Comparison of ENCODE assay signal across 25 cellular contexts in the genomic region with DNA sequence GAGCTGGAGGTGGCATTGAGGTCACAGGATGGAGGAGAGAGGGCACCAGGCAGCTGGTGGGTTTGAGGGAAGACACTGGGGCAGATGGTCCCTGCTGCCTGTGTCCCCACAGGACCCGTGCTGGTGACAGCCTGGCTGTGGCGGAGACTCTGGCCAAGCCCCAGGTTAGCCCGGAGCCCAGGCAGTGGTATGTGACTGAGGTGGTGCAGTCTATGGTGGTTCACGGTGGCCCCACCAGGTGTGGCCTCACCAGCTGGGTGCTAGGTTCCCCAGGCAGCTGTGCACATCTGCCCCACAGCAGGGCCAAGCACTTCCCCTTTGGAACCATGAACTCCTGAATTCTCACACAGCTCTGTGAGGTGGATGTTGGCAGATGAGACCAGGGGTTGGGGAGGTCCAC. TPM values are rescaled to one million over a fixed set of nuclear protein-coding genes. Genes with fewer than 3 reads are reported as not detected.
DNase-seq lines count a peak whose midpoint lies in the region; ATAC-seq and TF ChIP-seq lines count a peak whose summit lies in the region.
"Had no signal": no experiment of that assay in that cellular context is flagged by ENCODE, and none has a peak within 500 bp of the region (broad histone marks: within the 10 kb centered on the region; RNA-seq: fewer than 3 reads in every experiment).

No MANE protein-coding gene starts in this region.

- H3K36me3 Mint-ChIP-seq in WTC11, result no peaks in the 10 kb centered on the region
- H3K36me3 Mint-ChIP-seq in natural killer cell, result no peaks in the 10 kb centered on the region
- H3K36me3 Mint-ChIP-seq: activated naive CD4-positive, alpha-beta T cell treated with anti-CD3 and anti-CD28 coated beads, Interleukin-2, amount 10 ng/mL, durations not matched to agents 7 days and 5 days had no signal

- peaks cover 7% of the 10 kb centered on the region for H3K4me1 ChIP-seq in mucosa of descending colon (ENCODE audit: low read depth)

- H3K9me3 Mint-ChIP-seq in WTC11 (no peaks in the 10 kb centered on the region), natural killer cell (no peaks in the 10 kb centered on the region)
- H3K9me3 Mint-ChIP-seq: activated naive CD4-positive, alpha-beta T cell treated with anti-CD3 and anti-CD28 coated beads, Interleukin-2, amount 10 ng/mL, durations not matched to agents 7 days and 5 days; activated T-cell treated with anti-CD3 and anti-CD28 coated beads, Interleukin-2, amount 50 U/mL, for 4 hours; central memory CD8-positive, alpha-beta T cell; neural progenitor cell; stimulated activated naive CD8-positive, alpha-beta T cell treated with anti-CD3 and anti-CD28 coated beads, Interleukin-15, Interleukin-2, amounts not matched to agents 100 ng/mL and 50 ng/mL, for 24 hours had no signal

- peak overlapping the region; percentile 74 for H3K27ac Mint-ChIP-seq in WTC11
- H3K27ac Mint-ChIP-seq in natural killer cell, result no peak overlapping the region
- H3K27ac Mint-ChIP-seq: activated CD8-positive, alpha-beta T cell treated with anti-CD3 and anti-CD28 coated beads, Interleukin-2, amount 10 ng/mL, durations not matched to agents 7 days and 5 days; activated naive CD4-positive, alpha-beta T cell treated with anti-CD3 and anti-CD28 coated beads, Interleukin-2, amount 10 ng/mL, durations not matched to agents 7 days and 5 days; neural progenitor cell; stimulated activated naive CD8-positive, alpha-beta T cell treated with anti-CD3 and anti-CD28 coated beads, Interleukin-15, Interleukin-2, amounts not matched to agents 100 ng/mL and 50 ng/mL, for 24 hours had no signal

- POLR2A ChIA-PET in WTC11 (lab: Charles Lee), result no interaction called here

- H3K27me3 Mint-ChIP-seq in WTC11 (ENCODE audit: low read depth) (no peaks in the 10 kb centered on the region), natural killer cell (ENCODE audit: low read depth in 2 of 2) (no peaks in the 10 kb centered on the region)
- H3K27me3 Mint-ChIP-seq: activated naive CD4-positive, alpha-beta T cell treated with anti-CD3 and anti-CD28 coated beads, Interleukin-2, amount 10 ng/mL, durations not matched to agents 7 days and 5 days; central memory CD8-positive, alpha-beta T cell; stimulated activated naive CD8-positive, alpha-beta T cell treated with anti-CD3 and anti-CD28 coated beads, Interleukin-15, Interleukin-2, amounts not matched to agents 100 ng/mL and 50 ng/mL, for 24 hours had no signal

- no peak overlapping the region for H3K4me3 Mint-ChIP-seq in WTC11
- no peak overlapping the region for H3K4me3 Mint-ChIP-seq in natural killer cell
- H3K4me3 Mint-ChIP-seq: activated CD8-positive, alpha-beta T cell treated with anti-CD3 and anti-CD28 coated beads, Interleukin-2, amount 10 ng/mL, durations not matched to agents 7 days and 5 days; activated naive CD4-positive, alpha-beta T cell treated with anti-CD3 and anti-CD28 coated beads, Interleukin-2, amount 10 ng/mL, durations not matched to agents 7 days and 5 days; activated T-cell treated with anti-CD3 and anti-CD28 coated beads, Interleukin-2, amount 50 U/mL, for 4 hours; central memory CD8-positive, alpha-beta T cell; neural progenitor cell; stimulated activated naive CD8-positive, alpha-beta T cell treated with anti-CD3 and anti-CD28 coated beads, Interleukin-15, Interleukin-2, amounts not matched to agents 100 ng/mL and 50 ng/mL, for 24 hours had no signal

- H3K4me3 ChIP-seq in mucosa of descending colon, result no peak overlapping the region
- H3K4me3 ChIP-seq: neural progenitor cell, smooth muscle cell, upper lobe of right lung had no signal

- no peak for ATAC-seq in WTC11
- peak; percentile 34 for ATAC-seq in mucosa of descending colon
- ATAC-seq in natural killer cell, result no peak
- ATAC-seq: activated CD4-positive, CD25-positive, alpha-beta regulatory T cell treated with anti-CD3 and anti-CD28 coated beads, Interleukin-2, amount 50 U/mL, for 24 hours; activated CD8-positive, alpha-beta T cell treated with anti-CD3 and anti-CD28 coated beads, Interleukin-2, amount 10 ng/mL, durations not matched to agents 7 days and 5 days; activated T-cell treated with anti-CD3 and anti-CD28 coated beads, Interleukin-2, amount 50 U/mL, for 4 hours; esophagus mucosa; upper lobe of right lung had no signal

- TF ChIP-seq CTCF in WTC11 (IDR thresholded peaks at IDR 0.05) (no peak), mucosa of descending colon (IDR thresholded peaks at IDR 0.05) (no peak), natural killer cell (IDR thresholded peaks at IDR 0.05) (no peak)

- DNase-seq in NCI-H82 (lab: John Stamatoyannopoulos, UW) (peak; percentile 30), NCI-H82 treated with DMSO at 0.1 percent for 48 hours (lab: John Stamatoyannopoulos, UW; ENCODE audit: unreplicated experiment) (no peak), WTC11 (ENCODE audit: low spot score) (no peak), mucosa of descending colon (no peak), cerebellar cortex (ENCODE audit: low spot score) (no peak), natural killer cell (no peak)
- DNase-seq in activated T-cell treated with anti-CD3 and anti-CD28 coated beads, Interleukin-2, amount 50 U/mL, for 1 hour, result no peak
- no peak for DNase-seq in activated CD4-positive, alpha-beta T cell treated with anti-CD3 and anti-CD28 coated beads, Interleukin-2, amount 50 U/mL, for 48 hours
- DNase-seq: activated CD8-positive, alpha-beta T cell treated with anti-CD3 and anti-CD28 coated beads, Interleukin-2, amount 10 ng/mL, durations not matched to agents 7 days and 5 days; activated naive CD4-positive, alpha-beta T cell treated with anti-CD3 and anti-CD28 coated beads, Interleukin-2, amount 10 ng/mL, durations not matched to agents 7 days and 5 days; activated T-cell treated with anti-CD3 and anti-CD28 coated beads, Interleukin-2, amount 50 U/mL, for 4 hours; BE2C; effector CD8-positive, alpha-beta T cell; kidney glomerular epithelial cell; midbrain; NCI-H510A; stimulated activated CD4-positive, alpha-beta T cell treated with anti-CD3 and anti-CD28 coated beads, Interleukin-2, amount 100 ng/mL, for 48 hours; T1000; upper lobe of right lung had no signal

- intact Hi-C loops in mucosa of descending colon (cut with DNase I, micrococcal nuclease), result loop anchor here in 1 of 2 donors (10.0 kb wide), 1 partner anchor 244 kb away; no protein-coding TSS in a partner anchor
- intact Hi-C loops in natural killer cell (cut with micrococcal nuclease), result loop anchor here (10.0 kb wide), 1 partner anchor 244 kb away; no protein-coding TSS in a partner anchor

- H3K36me3 ChIP-seq in mucosa of descending colon (ENCODE audit: low read depth), result no peaks in the 10 kb centered on the region
- H3K36me3 ChIP-seq: neural progenitor cell, upper lobe of right lung had no signal

- CTCF ChIA-PET in WTC11 (lab: Charles Lee), result interaction anchor here (1.0 kb wide), 1 partner anchor 16 kb away, joined by 3 read pairs; the partner anchor contains the start of gene PLXNA1

- H3K4me1 Mint-ChIP-seq in WTC11, result peaks cover 26% of the 10 kb centered on the region
- no peaks in the 10 kb centered on the region for H3K4me1 Mint-ChIP-seq in natural killer cell
- H3K4me1 Mint-ChIP-seq: activated naive CD4-positive, alpha-beta T cell treated with anti-CD3 and anti-CD28 coated beads, Interleukin-2, amount 10 ng/mL, durations not matched to agents 7 days and 5 days had no signal

- no peaks in the 10 kb centered on the region for H3K9me3 ChIP-seq in mucosa of descending colon
- H3K9me3 ChIP-seq: BE2C, upper lobe of right lung had no signal

TF ChIP-seq in WTC11, 78 proteins besides CTCF, POLR2A, EP300 and RAD21 (continues in another document):
- TF ChIP-seq NR2C2 (CRISPR knock-in tag; IDR thresholded peaks at IDR 0.05), result no peak
- TF ChIP-seq, protein P1, sequence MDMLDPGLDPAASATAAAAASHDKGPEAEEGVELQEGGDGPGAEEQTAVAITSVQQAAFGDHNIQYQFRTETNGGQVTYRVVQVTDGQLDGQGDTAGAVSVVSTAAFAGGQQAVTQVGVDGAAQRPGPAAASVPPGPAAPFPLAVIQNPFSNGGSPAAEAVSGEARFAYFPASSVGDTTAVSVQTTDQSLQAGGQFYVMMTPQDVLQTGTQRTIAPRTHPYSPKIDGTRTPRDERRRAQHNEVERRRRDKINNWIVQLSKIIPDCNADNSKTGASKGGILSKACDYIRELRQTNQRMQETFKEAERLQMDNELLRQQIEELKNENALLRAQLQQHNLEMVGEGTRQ (CRISPR knock-in tag; IDR thresholded peaks at IDR 0.05), result no peak
- TF ChIP-seq PREB (CRISPR knock-in tag; IDR thresholded peaks at IDR 0.05; ENCODE audit: borderline replicate concordance), result no peak
- TF ChIP-seq, protein P2, sequence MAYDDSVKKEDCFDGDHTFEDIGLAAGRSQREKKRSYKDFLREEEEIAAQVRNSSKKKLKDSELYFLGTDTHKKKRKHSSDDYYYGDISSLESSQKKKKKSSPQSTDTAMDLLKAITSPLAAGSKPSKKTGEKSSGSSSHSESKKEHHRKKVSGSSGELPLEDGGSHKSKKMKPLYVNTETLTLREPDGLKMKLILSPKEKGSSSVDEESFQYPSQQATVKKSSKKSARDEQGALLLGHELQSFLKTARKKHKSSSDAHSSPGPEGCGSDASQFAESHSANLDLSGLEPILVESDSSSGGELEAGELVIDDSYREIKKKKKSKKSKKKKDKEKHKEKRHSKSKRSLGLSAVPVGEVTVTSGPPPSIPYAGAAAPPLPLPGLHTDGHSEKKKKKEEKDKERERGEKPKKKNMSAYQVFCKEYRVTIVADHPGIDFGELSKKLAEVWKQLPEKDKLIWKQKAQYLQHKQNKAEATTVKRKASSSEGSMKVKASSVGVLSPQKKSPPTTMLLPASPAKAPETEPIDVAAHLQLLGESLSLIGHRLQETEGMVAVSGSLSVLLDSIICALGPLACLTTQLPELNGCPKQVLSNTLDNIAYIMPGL (CRISPR knock-in tag; IDR thresholded peaks at IDR 0.05), result no peak

RNA-seq across cellular contexts. Expression of gene PLXNA1, which starts 15.4 kb away (rescaled TPM):
- total RNA-seq in WTC11 (2021) (53.0 to 55.0 TPM (median 53.8 TPM) in 3 replicates), mucosa of descending colon (10 to 100 TPM; 11.8 to 19.3 (median 12.7) TPM), natural killer cell (1 to 10 TPM; 2.5 to 4.3 (median 2.8) TPM)
